ENCODE assay signal across 24 cellular contexts in the genomic region with DNA sequence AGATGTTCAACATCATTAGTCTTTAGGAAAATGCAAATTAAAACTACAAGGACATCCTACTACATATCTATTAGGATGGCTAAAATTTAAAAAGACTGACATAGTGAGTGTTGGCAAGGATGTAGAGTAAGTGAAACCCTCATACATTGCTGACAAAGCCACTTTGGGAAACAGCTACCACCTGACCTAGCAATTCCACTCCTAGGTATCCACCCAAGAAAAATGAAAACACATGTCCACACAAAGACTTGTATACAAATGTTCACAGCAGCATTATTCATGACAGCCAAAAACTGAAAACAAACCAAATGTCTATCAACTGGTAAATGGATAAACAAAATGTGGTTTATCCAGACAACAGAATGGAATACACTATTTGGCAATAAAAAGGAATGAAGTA.
"Had no signal": no experiment of that assay in that cellular context is flagged by ENCODE, and none has a peak within 500 bp of the region (broad histone marks: within the 10 kb centered on the region; RNA-seq: fewer than 3 reads in every experiment).

No MANE protein-coding gene starts in this region.

- H3K36me3 ChIP-seq: brain microvascular endothelial cell, esophagus squamous epithelium, WERI-Rb-1 had no signal

- H3K27ac Mint-ChIP-seq: activated B cell treated with CpG ODN at 0.5 μM for 24 hours; activated T-helper 1 cell treated with anti-CD3 and anti-CD28 coated beads, Interleukin-12 subunit alpha, Interleukin-12 subunit beta, Interleukin-2, Interleukin-4 antibody, amounts not matched to agents 30 ng/mL and 10 ng/mL and 1 ng/mL, durations not matched to agents 14 hours and 24 hours and 36 hours; T-helper 2 cell treated with Interferon-gamma antibody and Interleukin-4, amounts not matched to agents 5 μg/mL and 100 μg/mL, for 36 hours had no signal

- DNase-seq: activated B cell treated with CpG ODN at 0.5 μM for 24 hours; activated CD8-positive, alpha-beta memory T cell treated with anti-CD3 and anti-CD28 coated beads, Interleukin-2, amount 50 U/mL, for 48 hours; activated T-cell treated with anti-CD3 and anti-CD28 coated beads for 4 hours; activated T-cell treated with anti-CD3 and anti-CD28 coated beads, Interleukin-2, amount 50 U/mL, for 24 hours; amniotic stem cell; anterior cingulate cortex; brain microvascular endothelial cell; cortex of kidney; esophagus squamous epithelium; foreskin fibroblast; T1000 had no signal

- H3K9me3 Mint-ChIP-seq: activated T-cell treated with anti-CD3 and anti-CD28 coated beads, Interleukin-2, amount 50 U/mL, for 24 hours had no signal

- ATAC-seq: activated CD4-positive, CD25-positive, alpha-beta regulatory T cell treated with anti-CD3 and anti-CD28 coated beads, Interleukin-2, amount 50 U/mL, for 24 hours had no signal

- H3K27ac ChIP-seq: brain microvascular endothelial cell, WERI-Rb-1 had no signal

- H3K4me3 ChIP-seq: esophagus squamous epithelium had no signal

- H3K27me3 ChIP-seq: brain microvascular endothelial cell, esophagus squamous epithelium had no signal

- H3K27me3 Mint-ChIP-seq: activated B cell treated with CpG ODN at 0.5 μM for 24 hours; activated CD4-positive, alpha-beta memory T cell treated with anti-CD3 and anti-CD28 coated beads, Interleukin-2, amount 10 ng/mL, durations not matched to agents 7 days and 5 days; activated CD4-positive, alpha-beta T cell treated with anti-CD3 and anti-CD28 coated beads, Interleukin-2, amount 10 ng/mL, durations not matched to agents 24 days and 14 days; activated naive CD8-positive, alpha-beta T cell; activated T-cell treated with anti-CD3 and anti-CD28 coated beads, Interleukin-2, amount 50 U/mL, for 24 hours; T-helper 17 cell had no signal

- FAIRE-seq: astrocyte, colon, endometrium, endothelial cell of umbilical vein, frontal cortex had no signal

- H3K9me3 ChIP-seq: esophagus squamous epithelium had no signal

- H3K4me3 Mint-ChIP-seq: activated B cell treated with CpG ODN at 0.5 μM for 24 hours; activated CD4-positive, alpha-beta memory T cell treated with anti-CD3 and anti-CD28 coated beads, Interleukin-2, amount 10 ng/mL, durations not matched to agents 7 days and 5 days; activated CD4-positive, alpha-beta T cell treated with anti-CD3 and anti-CD28 coated beads, Interleukin-2, amount 10 ng/mL, durations not matched to agents 24 days and 14 days; activated naive CD8-positive, alpha-beta T cell; activated T-cell treated with anti-CD3 and anti-CD28 coated beads, Interleukin-2, amount 50 U/mL, for 24 hours; activated T-helper 1 cell treated with anti-CD3 and anti-CD28 coated beads, Interleukin-12 subunit alpha, Interleukin-12 subunit beta, Interleukin-2, Interleukin-4 antibody, amounts not matched to agents 30 ng/mL and 10 ng/mL and 1 ng/mL, durations not matched to agents 14 hours and 24 hours and 36 hours; T-helper 17 cell; T-helper 2 cell treated with Interferon-gamma antibody and Interleukin-4, amounts not matched to agents 5 μg/mL and 100 μg/mL, for 36 hours had no signal
